ENCODE assay signal across 25 cellular contexts in genomic region chr5:54222336-54222735, GRCh38.
A peak's percentile ranks its signal among the peaks of the same experiment; 100 is the strongest.
DNase-seq lines count a peak whose midpoint lies in the region; ATAC-seq and TF ChIP-seq lines count a peak whose summit lies in the region.
"Had no signal": no experiment of that assay in that cellular context is flagged by ENCODE, and none has a peak within 500 bp of the region (broad histone marks: within the 10 kb centered on the region; RNA-seq: fewer than 3 reads in every experiment).

No MANE protein-coding gene starts in this region.

- H2AK5ac ChIP-seq in IMR-90 (ENCODE audit: low read depth, low read length), result 0 out of 2 replicates have a peak overlapping the region, but pooled peaks have one; percentile 0

- H4K5ac ChIP-seq in IMR-90 (ENCODE audit: low read depth, low read length), result no peak overlapping the region

- peak; percentile 21 for DNase-seq in A172 (ENCODE audit: low spot score)
- no peak for DNase-seq in IMR-90
- peak; percentile 31 for DNase-seq in fibroblast of villous mesenchyme (ENCODE audit: low read depth)
- no peak for DNase-seq in type B pancreatic cell (ENCODE audit: extremely low spot score, unreplicated experiment)
- DNase-seq in RKO (ENCODE audit: low spot score), result no peak
- DNase-seq in NCI-H1694 (lab: John Stamatoyannopoulos, UW), result no peak
- DNase-seq in HuH-7 (ENCODE audit: low spot score), result no peak
- DNase-seq: 8988T, Calu3, DMS79 treated with DMSO at 0.1 percent for 48 hours, GF-D8, H7, HFFc6, Karpas-422, NCI-H1092 treated with DMSO at 0.1 percent for 48 hours, NCI-H1436, NCI-H187 treated with DMSO at 0.1 percent for 48 hours, NCI-H2171 treated with DMSO at 0.1 percent for 48 hours, NCI-H345, NCI-H524 treated with DMSO at 0.1 percent for 48 hours, NCI-H774, PC-3, RPMI8226, SIG-M5 had no signal

- in situ Hi-C loops in IMR-90 (cut with MboI; ENCODE audit: low sequenced_read_pairs), result loop anchor here (25.0 kb wide), 1 partner anchor 1260 kb away; no protein-coding TSS in a partner anchor

- POLR2A ChIA-PET in IMR-90 (lab: Charles Lee; ENCODE audit: unreplicated experiment), result no interaction called here

- no peak for ATAC-seq in IMR-90 (ENCODE audit: low read depth)
- ATAC-seq: PC-3 had no signal

- peaks cover 5% of the 10 kb centered on the region; the same call in 1 of the 2 replicates for H3K9me1 ChIP-seq in IMR-90 (ENCODE audit: insufficient read depth, low read length)

- intact Hi-C loops in IMR-90 (cut with micrococcal nuclease), result no loop called here

- H3K79me1 ChIP-seq in IMR-90 (ENCODE audit: low read depth in 1 of 2, low read length in 2 of 2), result peaks cover 0 to 14% of the 10 kb centered on the region in 2 experiments; a peak in 2 of 4 replicates

- WGBS in IMR-90 (ENCODE audit: extremely low coverage in 2 of 2, insufficient read length in 1 of 2), 2 experiments, result no CpG with 5 or more reads among the region's 4 CpGs

- H4K8ac ChIP-seq in IMR-90 (ENCODE audit: low read depth in 2 of 2, low read length in 2 of 2), result no peak overlapping the region

- H2AK9ac ChIP-seq in IMR-90 (replicated peaks; ENCODE audit: low read depth, low read length, poor library complexity), result no peak overlapping the region

- H3K56ac ChIP-seq in IMR-90 (ENCODE audit: extremely low read depth, insufficient read depth, low read length), result no peak overlapping the region

- no peak overlapping the region for H2BK20ac ChIP-seq in IMR-90 (ENCODE audit: low read depth, low read length)

- peaks cover 10% of the 10 kb centered on the region for H3K9me3 Mint-ChIP-seq in type B pancreatic cell
- H3K9me3 Mint-ChIP-seq: HFFc6 had no signal

- peaks cover 5% of the 10 kb centered on the region for H3K36me3 Mint-ChIP-seq in type B pancreatic cell

- H4K91ac ChIP-seq in IMR-90 (ENCODE audit: insufficient read depth, low read depth, low read length), result no peak overlapping the region

- H2BK120ac ChIP-seq in IMR-90 (ENCODE audit: low read depth, low read length), result no peak overlapping the region

- no peak overlapping the region for H3K9ac ChIP-seq in IMR-90 (ENCODE audit: low read depth, low read length)

- no TSS peak for BruUV-seq in IMR-90 (replicated peaks; lab: Mats Ljungman, UMichigan)

- H2AFZ ChIP-seq in IMR-90 (replicated peaks; ENCODE audit: low read length, poor library complexity), result no peak overlapping the region

- no peak overlapping the region for H3K4ac ChIP-seq in IMR-90 (ENCODE audit: low read depth, low read length)

- no peaks in the 10 kb centered on the region for H3K4me1 Mint-ChIP-seq in type B pancreatic cell (ENCODE audit: unreplicated experiment)

- no peak overlapping the region for H2BK5ac ChIP-seq in IMR-90 (ENCODE audit: low read depth, low read length, poor library complexity, severe bottlenecking)

- dilution Hi-C loops in IMR-90 (cut with HindIII; ENCODE audit: low sequenced_read_pairs, unreplicated experiment), result no loop called here

- no peaks in the 10 kb centered on the region for H3K36me3 ChIP-seq in IMR-90 (ENCODE audit: control insufficient read depth, insufficient read depth, low read length)

- H3K4me2 ChIP-seq in IMR-90 (ENCODE audit: low read depth, low read length), result no peak overlapping the region

- no peak for TF ChIP-seq POLR2A in IMR-90 (IDR thresholded peaks at IDR 0.05; ENCODE audit: low read depth, low read length)

- no peak overlapping the region for H2BK15ac ChIP-seq in IMR-90 (ENCODE audit: low read depth, low read length)

- TF ChIP-seq CTCF in IMR-90 (conservative IDR thresholded peaks at IDR 0.05; ENCODE audit: low read depth, low read length) (no peak), fibroblast of villous mesenchyme (IDR thresholded peaks at IDR 0.05; ENCODE audit: insufficient read depth, low read depth, low read length) (no peak), type B pancreatic cell (conservative IDR thresholded peaks at IDR 0.05) (no peak)

- H3K9me3 ChIP-seq in IMR-90 (ENCODE audit: control insufficient read depth, insufficient read depth, low read length), result no peaks in the 10 kb centered on the region

- CTCF ChIA-PET in IMR-90 (lab: Yijun Ruan, JAX), result interaction anchor here (0.6 to 1.8 kb wide), 3 partner anchors 12 to 960 kb away, joined by 3 to 4 read pairs (median 3); no protein-coding TSS in a partner anchor

- H3K18ac ChIP-seq in IMR-90 (ENCODE audit: low read depth, low read length), result no peak overlapping the region; the same call in 1 of the 2 replicates

- peak overlapping the region; percentile 73 for H3K27ac Mint-ChIP-seq in type B pancreatic cell
- H3K27ac Mint-ChIP-seq: HFFc6 had no signal

- TF ChIP-seq RAD21 in IMR-90 (IDR thresholded peaks at IDR 0.05; ENCODE audit: low read length), result no peak

- no peak overlapping the region for H3K4me3 ChIP-seq in IMR-90 (ENCODE audit: insufficient read depth, low read depth, low read length)
- H3K4me3 ChIP-seq in fibroblast of villous mesenchyme (ENCODE audit: low read depth, low read length), result no peak overlapping the region
- H3K4me3 ChIP-seq: SK-N-MC had no signal

- no peaks in the 10 kb centered on the region for H3K27me3 Mint-ChIP-seq in type B pancreatic cell

- 0 out of 2 replicates have a peak overlapping the region, but pooled peaks have one; percentile 44 for H3K14ac ChIP-seq in IMR-90 (replicated peaks; ENCODE audit: low read depth, low read length)

- peaks cover 2% of the 10 kb centered on the region; the same call in 1 of the 2 replicates for H3K4me1 ChIP-seq in IMR-90 (ENCODE audit: control insufficient read depth, insufficient read depth, low read length)

- no peak overlapping the region for H3K23ac ChIP-seq in IMR-90 (ENCODE audit: low read depth, low read length)

- no peak overlapping the region for H3K4me3 Mint-ChIP-seq in type B pancreatic cell
- H3K4me3 Mint-ChIP-seq: HFFc6 had no signal

- no peaks in the 10 kb centered on the region for H3K27me3 ChIP-seq in IMR-90 (ENCODE audit: control insufficient read depth, insufficient read depth, low read length)

- H3K27ac ChIP-seq in IMR-90 (ENCODE audit: insufficient read depth, low read length), result no peak overlapping the region
- H3K27ac ChIP-seq: SK-N-MC had no signal

- H4K20me1 ChIP-seq in IMR-90 (ENCODE audit: insufficient read depth, low read length), result no peaks in the 10 kb centered on the region

TF ChIP-seq in IMR-90, 13 proteins besides CTCF, POLR2A, EP300 and RAD21:
- no peak for TF ChIP-seq MXI1 (IDR thresholded peaks at IDR 0.05; ENCODE audit: borderline replicate concordance, low read depth, low read length)
- no peak for TF ChIP-seq MAFK (IDR thresholded peaks at IDR 0.05; ENCODE audit: low read depth, low read length)
- TF ChIP-seq RCOR1 (IDR thresholded peaks at IDR 0.05; ENCODE audit: insufficient replicate concordance, low read length), result no peak
- no peak for TF ChIP-seq ELK1 (IDR thresholded peaks at IDR 0.05; ENCODE audit: borderline replicate concordance, low read depth, low read length)
- no peak for TF ChIP-seq USF2 (IDR thresholded peaks at IDR 0.05; ENCODE audit: low read depth, low read length)
- no peak for TF ChIP-seq CEBPB (IDR thresholded peaks at IDR 0.05; ENCODE audit: low read depth, low read length)
- TF ChIP-seq CHD1 (IDR thresholded peaks at IDR 0.05; ENCODE audit: low read depth, low read length), result no peak
- TF ChIP-seq FOS (IDR thresholded peaks at IDR 0.05; ENCODE audit: low read depth, low read length), result no peak
- TF ChIP-seq MAZ (IDR thresholded peaks at IDR 0.05; ENCODE audit: borderline replicate concordance, low read depth, low read length), result no peak
- TF ChIP-seq BHLHE40 (IDR thresholded peaks at IDR 0.05; ENCODE audit: low read depth, low read length), result no peak
- no peak for TF ChIP-seq NFE2L2 (IDR thresholded peaks at IDR 0.05; ENCODE audit: low read depth, low read length)
- no peak for TF ChIP-seq SMC3 (IDR thresholded peaks at IDR 0.05; ENCODE audit: low read depth, low read length)
- no peak for TF ChIP-seq RFX5 (IDR thresholded peaks at IDR 0.05; ENCODE audit: low read depth, low read length)

Comparison
In these comparisons a context has a peak if more than half of its experiments do, and no peak if none do; other contexts are left out.
1. DNase-seq: peak in A172 (single experiment) and fibroblast of villous mesenchyme (single experiment); none in IMR-90 (single experiment), type B pancreatic cell (single experiment), RKO (single experiment), NCI-H1694 (single experiment) and HuH-7 (single experiment).